Comparison of ENCODE assay signal across 12 cellular contexts in the genomic region with DNA sequence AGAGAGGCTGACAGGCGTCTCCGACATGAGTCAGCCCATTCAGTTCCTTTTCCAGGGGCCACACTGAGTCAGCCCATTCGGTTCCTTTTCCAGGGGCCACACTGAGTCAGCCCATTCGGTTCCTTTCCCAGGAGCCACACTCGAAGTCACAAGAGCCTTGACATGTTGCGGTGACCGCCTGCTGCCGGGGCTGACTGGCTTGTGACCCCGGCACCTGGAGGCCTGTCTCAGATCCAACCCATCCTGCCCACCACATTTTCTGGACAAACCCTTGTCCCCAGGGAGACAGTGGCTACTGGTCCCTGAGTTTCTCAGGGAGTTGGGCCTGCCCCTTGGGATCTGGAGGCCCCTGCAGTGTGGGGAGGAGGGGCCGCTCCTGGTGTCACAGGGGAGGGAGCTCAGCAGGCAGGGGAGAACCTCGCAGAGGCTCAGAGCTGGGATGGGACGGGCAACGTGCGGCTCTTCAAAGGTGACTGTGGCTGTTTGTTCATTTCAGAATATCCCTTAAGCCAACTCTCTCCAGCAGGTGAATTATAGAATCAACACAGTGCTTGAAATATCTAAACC. TPM values are rescaled to one million over a fixed set of nuclear protein-coding genes. Genes with fewer than 3 reads are reported as not detected.
DNase-seq lines count a peak whose midpoint lies in the region; ATAC-seq and TF ChIP-seq lines count a peak whose summit lies in the region.
"Had no signal": no experiment of that assay in that cellular context is flagged by ENCODE, and none has a peak within 500 bp of the region (broad histone marks: within the 10 kb centered on the region; RNA-seq: fewer than 3 reads in every experiment).

No MANE protein-coding gene starts in this region.

- in situ Hi-C loops in astrocyte of the spinal cord (cut with HindIII; ENCODE audit: low sequenced_read_pairs) = no loop called here

- DNase-seq in A172 (ENCODE audit: low spot score) (peak; percentile 74), LHCN-M2 (ENCODE audit: low read depth) (peak; percentile 21), astrocyte of the spinal cord (ENCODE audit: low read depth, low spot score) (peak; percentile 47), kidney tubule cell (ENCODE audit: low spot score) (peak; percentile 85), HEK293T (ENCODE audit: extremely low spot score) (no peak)
- DNase-seq in activated effector memory CD4-positive, alpha-beta T cell treated with Interleukin-2 at 50 U/mL for 16 hours = no peak
- DNase-seq: activated T-cell treated with anti-CD3 and anti-CD28 coated beads, Interleukin-2, amount 50 U/mL, for 48 hours; effector CD8-positive, alpha-beta T cell had no signal

- ATAC-seq in GM21447 (IDR thresholded peaks at IDR 0.05; ENCODE audit: unreplicated experiment) (no peak), GM21619 (IDR thresholded peaks at IDR 0.05; ENCODE audit: unreplicated experiment) (no peak)

- no peak for TF ChIP-seq CTCF in astrocyte of the spinal cord (IDR thresholded peaks at IDR 0.05; ENCODE audit: low read depth, low read length)

- H3K4me3 ChIP-seq in astrocyte of the spinal cord (ENCODE audit: low read depth, low read length) = no peak overlapping the region
- H3K4me3 ChIP-seq: SJSA1, tibial nerve had no signal

- POLR2A ChIA-PET in HEK293T (lab: Yijun Ruan, JAX) = no interaction called here

- CTCF ChIA-PET in HEK293T (lab: Yijun Ruan, JAX) = no interaction called here

TF ChIP-seq in HEK293T, 16 proteins besides CTCF, POLR2A, EP300 and RAD21:
- TF ChIP-seq HDGF (IDR thresholded peaks at IDR 0.05; ENCODE audit: borderline replicate concordance) = no peak
TF ChIP-seq in HEK293T: peak in this region for 0.

RNA-seq across cellular contexts. Expression of gene LPCAT1, which starts 40.5 kb away (rescaled TPM):
- total RNA-seq in A172 (2014; rRNA removed; shearing (Covaris generic)) = 46.1 and 97.1 TPM in 2 replicates
- total RNA-seq in LHCN-M2 (2014; rRNA removed) = 24.8 and 30.8 TPM in 2 replicates
- 6.3 TPM for polyA plus RNA-seq in LHCN-M2 (2012)

Comparison
In these comparisons a context has a peak if more than half of its experiments do, and no peak if none do; other contexts are left out.
1. DNase-seq: peak in A172 (single experiment), LHCN-M2 (single experiment), astrocyte of the spinal cord (single experiment) and kidney tubule cell (single experiment); none in HEK293T (single experiment) and activated effector memory CD4-positive, alpha-beta T cell treated with Interleukin-2 at 50 U/mL for 16 hours (single experiment).